ENCODE assay signal across 15 cellular contexts in genomic region chr15:57334257-57334656, GRCh38. TPM values are rescaled to one million over a fixed set of nuclear protein-coding genes. Genes with fewer than 3 reads are reported as not detected.
DNase-seq lines count a peak whose midpoint lies in the region; ATAC-seq and TF ChIP-seq lines count a peak whose summit lies in the region.
"Had no signal": no experiment of that assay in that cellular context is flagged by ENCODE, and none has a peak within 500 bp of the region (broad histone marks: within the 10 kb centered on the region; RNA-seq: fewer than 3 reads in every experiment).

No MANE protein-coding gene starts in this region.

- DNase-seq in Daoy (ENCODE audit: low read depth) = peak; percentile 74
- DNase-seq in MG63 = peak; percentile 75
- peak; percentile 23 for DNase-seq in choroid plexus epithelial cell (ENCODE audit: low read depth)
- peak; percentile 55 to 82 for DNase-seq in lung microvascular endothelial cell (ENCODE audit: low read depth in 2 of 2)
- DNase-seq in GM10266 (ENCODE audit: extremely low spot score) = no peak
- no peak for DNase-seq in stimulated activated CD4-positive, alpha-beta T cell treated with anti-CD3 and anti-CD28 coated beads, Interleukin-4, amount 100 ng/mL, for 1 hour
- DNase-seq: activated B cell treated with CpG ODN at 0.5 μM for 24 hours; amniotic stem cell; effector CD8-positive, alpha-beta T cell; head of caudate nucleus; NCI-H1436 treated with DMSO at 0.1 percent for 48 hours; stimulated activated naive CD4-positive, alpha-beta T cell had no signal

- no peaks in the 10 kb centered on the region for H3K9me3 ChIP-seq in MG63
- H3K9me3 ChIP-seq: BLaER1 had no signal

- H3K27me3 ChIP-seq in MG63 = no peaks in the 10 kb centered on the region
- H3K27me3 ChIP-seq: BLaER1 had no signal

- TF ChIP-seq CTCF in choroid plexus epithelial cell (conservative IDR thresholded peaks at IDR 0.05; ENCODE audit: low read depth, low read length) (no peak), GM10266 (IDR thresholded peaks at IDR 0.05; ENCODE audit: control insufficient read depth, insufficient read depth, low read depth, missing control alignments) (no peak)

- H3K36me3 ChIP-seq in MG63 = no peaks in the 10 kb centered on the region
- H3K36me3 ChIP-seq: BLaER1 had no signal

- no peak overlapping the region for H3K4me3 ChIP-seq in MG63
- no peak overlapping the region for H3K4me3 ChIP-seq in choroid plexus epithelial cell (ENCODE audit: low read depth, low read length)
- H3K4me3 ChIP-seq: BLaER1 had no signal

- no peak for ATAC-seq in GM18511 (IDR thresholded peaks at IDR 0.05; ENCODE audit: unreplicated experiment)
- no peak for ATAC-seq in HG03045 (IDR thresholded peaks at IDR 0.05; ENCODE audit: unreplicated experiment)

RNA-seq across cellular contexts. Expression of gene CGNL1, which starts 42.0 kb away (rescaled TPM):
- 0.30 and 0.34 TPM in 2 replicates for total RNA-seq in Daoy (2014; rRNA removed; shearing (Covaris generic))
- 0.03 TPM in 1 of 2 replicates, not detected in the other for total RNA-seq in MG63 (2014; rRNA removed; shearing (Covaris generic); ENCODE audit: low replicate concordance)
- 17.9 and 38.3 TPM in 2 replicates for total RNA-seq in lung microvascular endothelial cell

Comparison
In these comparisons a context has a peak if more than half of its experiments do, and no peak if none do; other contexts are left out.
1. DNase-seq: peak in Daoy (single experiment), MG63 (single experiment), choroid plexus epithelial cell (single experiment) and lung microvascular endothelial cell (2 of 2); none in GM10266 (single experiment) and stimulated activated CD4-positive, alpha-beta T cell treated with anti-CD3 and anti-CD28 coated beads, Interleukin-4, amount 100 ng/mL, for 1 hour (single experiment).
2. RNA of gene CGNL1, which starts 42.0 kb away (total RNA-seq): 17.9 to 38.3 TPM in lung microvascular endothelial cell; 0.30 to 0.34 TPM in Daoy and 0.03 TPM in MG63; every median in the first group is over 10 times any median in the second.